In the genomic region with DNA sequence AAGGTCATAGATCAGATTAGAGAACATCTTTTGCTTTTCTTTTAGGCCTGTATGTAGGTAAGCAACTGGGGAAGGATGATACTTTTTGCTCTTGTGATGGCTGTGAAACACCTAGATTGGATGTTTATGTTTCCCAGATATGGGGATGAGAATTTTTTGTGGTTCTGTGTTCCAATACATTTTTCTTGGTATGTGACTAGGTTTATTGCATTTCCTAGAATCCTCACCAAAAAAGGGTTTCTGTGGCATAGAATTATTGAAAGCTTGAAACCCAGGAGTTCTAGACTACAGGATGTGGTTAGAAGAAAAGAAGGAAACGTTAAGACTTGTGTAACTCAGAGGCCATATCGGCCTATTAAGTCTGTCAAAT, we compare ENCODE assay signal across 10 cellular contexts. TPM values are rescaled to one million over a fixed set of nuclear protein-coding genes. Genes with fewer than 3 reads are reported as not detected.
DNase-seq lines count a peak whose midpoint lies in the region; ATAC-seq and TF ChIP-seq lines count a peak whose summit lies in the region.
"Had no signal": no experiment of that assay in that cellular context is flagged by ENCODE, and none has a peak within 500 bp of the region (broad histone marks: within the 10 kb centered on the region; RNA-seq: fewer than 3 reads in every experiment).

No MANE protein-coding gene starts in this region.

- H3K4me1 ChIP-seq in BLaER1 treated with 17β-estradiol and CSF1 and Interleukin-3, amounts not matched to agents 10 nM and 100 nM, result peaks cover 35 to 75% (median 62%) of the 10 kb centered on the region in 10 experiments

- peaks cover 28% of the 10 kb centered on the region for H3K4me1 Mint-ChIP-seq in dendritic cell treated with granulocyte-macrophage colony-stimulating factor and Interleukin-4, amounts not matched to agents 40 ng/mL and 50 ng/mL, for 4 days (ENCODE audit: low read depth)
- H3K4me1 Mint-ChIP-seq: neural crest cell had no signal

- H3K4me2 ChIP-seq in BLaER1 treated with 17β-estradiol and CSF1 and Interleukin-3, amounts not matched to agents 10 nM and 100 nM, result peak overlapping the region; percentile 52 to 82 (median 64)

- H3K27ac Mint-ChIP-seq in dendritic cell treated with granulocyte-macrophage colony-stimulating factor and Interleukin-4, amounts not matched to agents 40 ng/mL and 50 ng/mL, for 4 days, result peak overlapping the region; percentile 52

- peaks cover 0 to 14% (median 0%) of the 10 kb centered on the region in 11 experiments; a peak in 5 of 22 replicates for H4K20me1 ChIP-seq in BLaER1 treated with 17β-estradiol and CSF1 and Interleukin-3, amounts not matched to agents 10 nM and 100 nM

- no peak for TF ChIP-seq CTCF in NB4 (IDR thresholded peaks at IDR 0.05; ENCODE audit: low read depth, low read length)

- no peaks in the 10 kb centered on the region for H3K27me3 Mint-ChIP-seq in dendritic cell treated with granulocyte-macrophage colony-stimulating factor and Interleukin-4, amounts not matched to agents 40 ng/mL and 50 ng/mL, for 4 days

- H3K36me3 Mint-ChIP-seq in dendritic cell treated with granulocyte-macrophage colony-stimulating factor and Interleukin-4, amounts not matched to agents 40 ng/mL and 50 ng/mL, for 4 days (ENCODE audit: low read depth), result peaks cover 30% of the 10 kb centered on the region

- intact Hi-C loops in dendritic cell treated with granulocyte-macrophage colony-stimulating factor and Interleukin-4, amounts not matched to agents 40 ng/mL and 50 ng/mL, for 4 days (cut with micrococcal nuclease), result loop anchor here (1.0 kb wide), 1 partner anchor 259 kb away; no protein-coding TSS in a partner anchor
- intact Hi-C loops in left colon (cut with DNase I, micrococcal nuclease), result loop anchor here in 1 of 2 donors (5.0 kb wide), 1 partner anchor 261 kb away; no protein-coding TSS in a partner anchor

- no peaks in the 10 kb centered on the region for H3K27me3 ChIP-seq in BLaER1 treated with 17β-estradiol and CSF1 and Interleukin-3, amounts not matched to agents 10 nM and 100 nM

- TF ChIP-seq POLR2A in NB4 (IDR thresholded peaks at IDR 0.05; ENCODE audit: extremely low read depth, insufficient read length), result no peak

- peak overlapping the region in 1 of 10 experiments; percentile 4; a peak in 3 of 20 replicates for H3K4me3 ChIP-seq in BLaER1 treated with 17β-estradiol and CSF1 and Interleukin-3, amounts not matched to agents 10 nM and 100 nM
- H3K4me3 ChIP-seq in NB4 (ENCODE audit: low read depth, low read length), result no peak overlapping the region

- H3K9me3 ChIP-seq in BLaER1 treated with 17β-estradiol and CSF1 and Interleukin-3, amounts not matched to agents 10 nM and 100 nM (replicated peaks in 1 of 11), result peaks cover 12 to 32% (median 24%) of the 10 kb centered on the region in 11 experiments

- DNase-seq in NB4 (ENCODE audit: low read depth) (peak; percentile 69), anterior cingulate cortex (lab: John Stamatoyannopoulos, UW) (no peak), NCI-H128 (lab: John Stamatoyannopoulos, UW; ENCODE audit: unreplicated experiment) (no peak), left colon (no peak)
- no peak for DNase-seq in effector CD4-positive, alpha-beta T cell
- DNase-seq: NCI-H226 had no signal

- peak overlapping the region in 9 of 11 experiments; percentile 26 to 75 (median 68); a peak in 16 of 22 replicates for H3K27ac ChIP-seq in BLaER1 treated with 17β-estradiol and CSF1 and Interleukin-3, amounts not matched to agents 10 nM and 100 nM

- H3K36me3 ChIP-seq in BLaER1 treated with 17β-estradiol and CSF1 and Interleukin-3, amounts not matched to agents 10 nM and 100 nM, result peaks cover 16 to 71% (median 46%) of the 10 kb centered on the region in 11 experiments

- H3K9ac ChIP-seq in BLaER1 treated with 17β-estradiol and CSF1 and Interleukin-3, amounts not matched to agents 10 nM and 100 nM, result peak overlapping the region in 5 of 11 experiments; percentile 1 to 54 (median 18); a peak in 2 of 22 replicates

- H3K4me3 Mint-ChIP-seq in dendritic cell treated with granulocyte-macrophage colony-stimulating factor and Interleukin-4, amounts not matched to agents 40 ng/mL and 50 ng/mL, for 4 days, result no peak overlapping the region
- H3K4me3 Mint-ChIP-seq: neural crest cell had no signal

- H3K9me3 Mint-ChIP-seq in dendritic cell treated with granulocyte-macrophage colony-stimulating factor and Interleukin-4, amounts not matched to agents 40 ng/mL and 50 ng/mL, for 4 days, result peaks cover 7% of the 10 kb centered on the region

- peak; percentile 56 for ATAC-seq in GM19455 (IDR thresholded peaks at IDR 0.05; ENCODE audit: unreplicated experiment)
- no peak for ATAC-seq in left colon

RNA-seq across cellular contexts. Expression of a gene that starts 25.8 kb away (rescaled TPM):
- total RNA-seq in left colon, result 10 to 100 TPM; 29.1 to 31.7 TPM

RNA-seq across cellular contexts. Expression of a gene that starts 26.1 kb away (rescaled TPM):
- 10 to 100 TPM; 19.6 to 22.7 TPM for total RNA-seq in left colon
